In genomic region chrX:128975716-128976115, GRCh38 we compare ENCODE assay signal across 8 cellular contexts.
DNase-seq lines count a peak whose midpoint lies in the region; ATAC-seq and TF ChIP-seq lines count a peak whose summit lies in the region.

No MANE protein-coding gene starts in this region.

- ATAC-seq in activated CD8-positive, alpha-beta memory T cell treated with anti-CD3 and anti-CD28 coated beads, Interleukin-2, amount 10 ng/mL, durations not matched to agents 7 days and 5 days, result no peak
- peak; percentile 90 for ATAC-seq in HG02870 (IDR thresholded peaks at IDR 0.05; ENCODE audit: unreplicated experiment)

- no peak overlapping the region for H3K4me3 ChIP-seq in NT2/D1 (ENCODE audit: insufficient read length, low read depth)
- no peak overlapping the region for H3K4me3 ChIP-seq in epithelial cell of proximal tubule (ENCODE audit: low read depth, low read length)

- H3K27me3 ChIP-seq in NT2/D1 (ENCODE audit: insufficient read depth, insufficient read length), result no peaks in the 10 kb centered on the region

- no peaks in the 10 kb centered on the region for H3K4me1 Mint-ChIP-seq in activated CD8-positive, alpha-beta memory T cell treated with anti-CD3 and anti-CD28 coated beads, Interleukin-2, amount 10 ng/mL, durations not matched to agents 7 days and 5 days
- peaks cover 3% of the 10 kb centered on the region for H3K4me1 Mint-ChIP-seq in progenitor cell of endocrine pancreas (ENCODE audit: low read depth)

- H3K9ac ChIP-seq in NT2/D1 (ENCODE audit: insufficient read length, low read depth), result no peak overlapping the region

- H3K27ac Mint-ChIP-seq in activated CD8-positive, alpha-beta memory T cell treated with anti-CD3 and anti-CD28 coated beads, Interleukin-2, amount 10 ng/mL, durations not matched to agents 7 days and 5 days, result no peak overlapping the region
- no peak overlapping the region for H3K27ac Mint-ChIP-seq in progenitor cell of endocrine pancreas

- no peaks in the 10 kb centered on the region for H3K9me3 Mint-ChIP-seq in activated CD8-positive, alpha-beta memory T cell treated with anti-CD3 and anti-CD28 coated beads, Interleukin-2, amount 10 ng/mL, durations not matched to agents 7 days and 5 days (ENCODE audit: low read depth)
- H3K9me3 Mint-ChIP-seq in progenitor cell of endocrine pancreas (ENCODE audit: low read depth), result peaks cover 4% of the 10 kb centered on the region

- no peaks in the 10 kb centered on the region for H3K9me3 ChIP-seq in NT2/D1 (ENCODE audit: insufficient read depth, low read length)

- TF ChIP-seq CTCF in epithelial cell of proximal tubule (conservative IDR thresholded peaks at IDR 0.05; ENCODE audit: low read depth, low read length) (peak; percentile 71), progenitor cell of endocrine pancreas (IDR thresholded peaks at IDR 0.05; ENCODE audit: unreplicated experiment) (peak; percentile 85)

- H3K36me3 Mint-ChIP-seq in activated CD8-positive, alpha-beta memory T cell treated with anti-CD3 and anti-CD28 coated beads, Interleukin-2, amount 10 ng/mL, durations not matched to agents 7 days and 5 days, result no peaks in the 10 kb centered on the region
- no peaks in the 10 kb centered on the region for H3K36me3 Mint-ChIP-seq in progenitor cell of endocrine pancreas (ENCODE audit: insufficient read depth)

- H3K4me1 ChIP-seq in NT2/D1 (ENCODE audit: insufficient read depth, insufficient read length), result no peaks in the 10 kb centered on the region

- no peaks in the 10 kb centered on the region for H3K27me3 Mint-ChIP-seq in activated CD8-positive, alpha-beta memory T cell treated with anti-CD3 and anti-CD28 coated beads, Interleukin-2, amount 10 ng/mL, durations not matched to agents 7 days and 5 days
- no peaks in the 10 kb centered on the region for H3K27me3 Mint-ChIP-seq in progenitor cell of endocrine pancreas

- no peak overlapping the region for H3K4me3 Mint-ChIP-seq in activated CD8-positive, alpha-beta memory T cell treated with anti-CD3 and anti-CD28 coated beads, Interleukin-2, amount 10 ng/mL, durations not matched to agents 7 days and 5 days
- no peak overlapping the region for H3K4me3 Mint-ChIP-seq in progenitor cell of endocrine pancreas (ENCODE audit: low read depth)

- peak; percentile 49 for DNase-seq in activated CD8-positive, alpha-beta memory T cell treated with anti-CD3 and anti-CD28 coated beads, Interleukin-2, amount 50 U/mL, for 48 hours
- DNase-seq in activated CD8-positive, alpha-beta memory T cell treated with anti-CD3 and anti-CD28 coated beads, Interleukin-2, amount 10 ng/mL, durations not matched to agents 7 days and 5 days, result no peak
- DNase-seq in NT2/D1 (ENCODE audit: low read depth, low spot score) (peak; percentile 3), epithelial cell of proximal tubule (ENCODE audit: low read depth) (no peak), progenitor cell of endocrine pancreas (ENCODE audit: low spot score, unreplicated experiment) (peak; percentile 61), NOMO-1 treated with DMSO at 0.1 percent for 48 hours (lab: John Stamatoyannopoulos, UW; ENCODE audit: unreplicated experiment) (no peak)
- no peak for DNase-seq in stimulated activated CD4-positive, alpha-beta T cell treated with anti-CD3 and anti-CD28 coated beads, Interleukin-4, amount 100 ng/mL, for 1 hour

- no peaks in the 10 kb centered on the region for H3K36me3 ChIP-seq in NT2/D1 (ENCODE audit: insufficient read depth, insufficient read length, low read length)

- CTCF ChIA-PET in activated CD8-positive, alpha-beta memory T cell treated with anti-CD3 and anti-CD28 coated beads, Interleukin-2, amount 10 ng/mL, durations not matched to agents 7 days and 5 days (lab: Charles Lee), result no interaction called here

Comparison
In these comparisons a context has a peak if more than half of its experiments do, and no peak if none do; other contexts are left out.
1. DNase-seq: peak in activated CD8-positive, alpha-beta memory T cell treated with anti-CD3 and anti-CD28 coated beads, Interleukin-2, amount 50 U/mL, for 48 hours (single experiment), NT2/D1 (single experiment) and progenitor cell of endocrine pancreas (single experiment); none in activated CD8-positive, alpha-beta memory T cell treated with anti-CD3 and anti-CD28 coated beads, Interleukin-2, amount 10 ng/mL, durations not matched to agents 7 days and 5 days (single experiment), epithelial cell of proximal tubule (single experiment), NOMO-1 treated with DMSO at 0.1 percent for 48 hours (single experiment) and stimulated activated CD4-positive, alpha-beta T cell treated with anti-CD3 and anti-CD28 coated beads, Interleukin-4, amount 100 ng/mL, for 1 hour (single experiment).